15 cellular contexts compared by ENCODE assay signal in the genomic region with DNA sequence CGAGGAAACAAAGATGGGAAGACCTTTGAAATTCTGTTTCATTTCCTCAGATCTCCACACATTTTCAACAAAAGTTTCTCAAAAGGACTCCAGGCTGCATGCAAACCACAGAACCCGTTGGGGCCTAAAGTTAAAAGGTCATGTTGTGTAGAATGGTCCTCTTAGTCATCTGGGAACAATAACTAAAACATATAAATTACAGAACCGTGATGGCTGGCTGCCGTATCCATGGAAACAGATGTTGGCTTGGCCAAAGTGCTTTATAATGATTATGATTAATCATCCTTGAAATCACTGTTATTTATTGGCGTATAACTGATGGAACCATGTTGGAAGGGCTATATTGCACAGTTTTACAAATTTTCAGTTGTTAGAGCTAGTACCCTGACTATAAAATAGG.
A peak's percentile ranks its signal among the peaks of the same experiment; 100 is the strongest.
DNase-seq lines count a peak whose midpoint lies in the region; ATAC-seq lines count a peak whose summit lies in the region.
"Had no signal": no experiment of that assay in that cellular context is flagged by ENCODE, and none has a peak within 500 bp of the region (broad histone marks: within the 10 kb centered on the region; RNA-seq: fewer than 3 reads in every experiment).

No MANE protein-coding gene starts in this region.

- H3K27me3 Mint-ChIP-seq in activated T-helper 1 cell treated with anti-CD3 and anti-CD28 coated beads, Interleukin-12 subunit alpha, Interleukin-12 subunit beta, Interleukin-2, Interleukin-4 antibody, amounts not matched to agents 30 ng/mL and 10 ng/mL and 1 ng/mL, durations not matched to agents 14 hours and 24 hours and 36 hours (ENCODE audit: insufficient read depth): peaks cover 13% of the 10 kb centered on the region

- ATAC-seq in GM18870 (IDR thresholded peaks at IDR 0.05; ENCODE audit: unreplicated experiment): peak; percentile 40
- ATAC-seq in HG03432 (IDR thresholded peaks at IDR 0.05; ENCODE audit: unreplicated experiment): no peak
- ATAC-seq: PC-3 had no signal

- DNase-seq in NCI-H2227 (lab: John Stamatoyannopoulos, UW; ENCODE audit: unreplicated experiment): peak; percentile 39
- DNase-seq in foreskin melanocyte: peak; percentile 72
- peak; percentile 54 for DNase-seq in renal cortical epithelial cell (ENCODE audit: low read depth)
- DNase-seq in activated T-helper 1 cell treated with anti-CD3 and anti-CD28 coated beads, Interleukin-12 subunit alpha, Interleukin-12 subunit beta, Interleukin-2, Interleukin-4 antibody, amounts not matched to agents 30 ng/mL and 10 ng/mL and 1 ng/mL, durations not matched to agents 14 hours and 24 hours and 36 hours (ENCODE audit: low spot score): no peak
- DNase-seq in effector CD4-positive, alpha-beta T cell: no peak
- no peak for DNase-seq in mucosa of gallbladder (ENCODE audit: low spot score)
- DNase-seq: AML-193, DMS79 treated with DMSO at 0.1 percent for 48 hours, H9, KBM-7, NCI-H1930, NCI-H526, PC-3 had no signal

- no peak overlapping the region for H3K4me3 Mint-ChIP-seq in activated T-helper 1 cell treated with anti-CD3 and anti-CD28 coated beads, Interleukin-12 subunit alpha, Interleukin-12 subunit beta, Interleukin-2, Interleukin-4 antibody, amounts not matched to agents 30 ng/mL and 10 ng/mL and 1 ng/mL, durations not matched to agents 14 hours and 24 hours and 36 hours
- H3K4me3 Mint-ChIP-seq: H9 had no signal

- no peaks in the 10 kb centered on the region for H3K36me3 Mint-ChIP-seq in activated T-helper 1 cell treated with anti-CD3 and anti-CD28 coated beads, Interleukin-12 subunit alpha, Interleukin-12 subunit beta, Interleukin-2, Interleukin-4 antibody, amounts not matched to agents 30 ng/mL and 10 ng/mL and 1 ng/mL, durations not matched to agents 14 hours and 24 hours and 36 hours (ENCODE audit: low read depth)

- no peaks in the 10 kb centered on the region for H3K9me3 Mint-ChIP-seq in activated T-helper 1 cell treated with anti-CD3 and anti-CD28 coated beads, Interleukin-12 subunit alpha, Interleukin-12 subunit beta, Interleukin-2, Interleukin-4 antibody, amounts not matched to agents 30 ng/mL and 10 ng/mL and 1 ng/mL, durations not matched to agents 14 hours and 24 hours and 36 hours
- H3K9me3 Mint-ChIP-seq: H9 had no signal

- intact Hi-C loops in activated T-helper 1 cell treated with anti-CD3 and anti-CD28 coated beads, Interleukin-12 subunit alpha, Interleukin-12 subunit beta, Interleukin-2, Interleukin-4 antibody, amounts not matched to agents 30 ng/mL and 10 ng/mL and 1 ng/mL, durations not matched to agents 14 hours and 24 hours and 36 hours (cut with micrococcal nuclease): no loop called here

- H3K4me1 Mint-ChIP-seq in activated T-helper 1 cell treated with anti-CD3 and anti-CD28 coated beads, Interleukin-12 subunit alpha, Interleukin-12 subunit beta, Interleukin-2, Interleukin-4 antibody, amounts not matched to agents 30 ng/mL and 10 ng/mL and 1 ng/mL, durations not matched to agents 14 hours and 24 hours and 36 hours (ENCODE audit: low read depth): no peaks in the 10 kb centered on the region

- H3K27ac Mint-ChIP-seq in activated T-helper 1 cell treated with anti-CD3 and anti-CD28 coated beads, Interleukin-12 subunit alpha, Interleukin-12 subunit beta, Interleukin-2, Interleukin-4 antibody, amounts not matched to agents 30 ng/mL and 10 ng/mL and 1 ng/mL, durations not matched to agents 14 hours and 24 hours and 36 hours: no peak overlapping the region
- H3K27ac Mint-ChIP-seq: H9 had no signal

Comparison
In these comparisons a context has a peak if more than half of its experiments do, and no peak if none do; other contexts are left out.
1. DNase-seq: peak in NCI-H2227 (single experiment), foreskin melanocyte (single experiment) and renal cortical epithelial cell (single experiment); none in activated T-helper 1 cell treated with anti-CD3 and anti-CD28 coated beads, Interleukin-12 subunit alpha, Interleukin-12 subunit beta, Interleukin-2, Interleukin-4 antibody, amounts not matched to agents 30 ng/mL and 10 ng/mL and 1 ng/mL, durations not matched to agents 14 hours and 24 hours and 36 hours (single experiment), effector CD4-positive, alpha-beta T cell (single experiment) and mucosa of gallbladder (single experiment).